In the genomic region with DNA sequence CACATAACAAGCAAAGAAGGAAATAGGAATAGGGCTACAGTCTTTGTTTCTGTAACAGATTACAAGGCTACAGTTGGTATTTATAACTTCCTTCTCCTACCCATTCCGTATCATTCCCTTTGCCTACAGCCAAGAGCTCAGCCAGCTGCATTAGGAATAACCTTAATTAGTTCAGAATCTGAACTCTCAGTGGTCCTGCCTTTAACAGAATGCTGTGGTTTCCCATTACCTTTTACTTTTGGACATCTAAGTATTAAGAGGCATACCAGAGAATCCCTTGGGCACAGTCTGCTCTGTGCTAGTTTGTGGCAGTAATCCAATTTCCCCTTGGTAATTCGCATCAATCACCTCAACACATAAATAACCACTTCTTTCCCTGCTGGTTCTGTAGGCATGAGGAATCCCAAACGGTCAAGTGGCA, we compare ENCODE assay signal across 17 cellular contexts. TPM values are rescaled to one million over a fixed set of nuclear protein-coding genes. Genes with fewer than 3 reads are reported as not detected.
DNase-seq lines count a peak whose midpoint lies in the region; FAIRE-seq and TF ChIP-seq lines count a peak whose summit lies in the region.
"Had no signal": no experiment of that assay in that cellular context is flagged by ENCODE, and none has a peak within 500 bp of the region (broad histone marks: within the 10 kb centered on the region; RNA-seq: fewer than 3 reads in every experiment).

No MANE protein-coding gene starts in this region.

- TF ChIP-seq POLR2A in GM12892 (IDR thresholded peaks at IDR 0.05; ENCODE audit: low read depth, low read length) (no peak), Peyer's patch (IDR thresholded peaks at IDR 0.05) (no peak)

- H3K9me3 ChIP-seq in SJCRH30 (replicated peaks) (no peaks in the 10 kb centered on the region), Peyer's patch (no peaks in the 10 kb centered on the region), small intestine (ENCODE audit: control insufficient read depth, low read depth) (no peaks in the 10 kb centered on the region)

- H3K36me3 ChIP-seq in SJCRH30 (peaks cover 7% of the 10 kb centered on the region), Peyer's patch (peaks cover 0 to 6% (median 0%) of the 10 kb centered on the region in 3 donors), small intestine (ENCODE audit: control insufficient read depth in 2 of 2, insufficient read depth in 2 of 2, low read length in 2 of 2) (peaks cover 0 to 3% of the 10 kb centered on the region in 2 donors)

- H3K27me3 ChIP-seq in SJCRH30 (no peaks in the 10 kb centered on the region), Peyer's patch (no peaks in the 10 kb centered on the region), small intestine (ENCODE audit: control insufficient read depth in 2 of 2, insufficient read depth in 2 of 2, low read length in 2 of 2) (no peaks in the 10 kb centered on the region)
- H3K27me3 ChIP-seq: hepatocyte had no signal

- no peak for TF ChIP-seq CTCF in fibroblast of mammary gland (conservative IDR thresholded peaks at IDR 0.05; ENCODE audit: control insufficient read depth, insufficient read depth, low read depth, low read length)
- TF ChIP-seq CTCF in Peyer's patch (IDR thresholded peaks at IDR 0.05) = no peak

- no peak for DNase-seq in GM12892 (ENCODE audit: insufficient read length)
- DNase-seq in SJCRH30 = peak; percentile 4 to 27
- peak; percentile 47 for DNase-seq in fibroblast of mammary gland (ENCODE audit: low read depth)
- peak; percentile 56 for DNase-seq in skeletal muscle cell (ENCODE audit: low read depth)
- no peak for DNase-seq in Peyer's patch
- no peak for DNase-seq in ecto neural progenitor cell (ENCODE audit: low spot score)
- DNase-seq in NOMO-1 (lab: John Stamatoyannopoulos, UW; ENCODE audit: unreplicated experiment in 2 of 2) = no peak
- no peak for DNase-seq in small intestine
- DNase-seq: activated CD4-positive, alpha-beta T cell treated with anti-CD3 and anti-CD28 coated beads, Interleukin-2, amount 50 U/mL, for 48 hours; activated naive CD4-positive, alpha-beta T cell treated with anti-CD3 and anti-CD28 coated beads, Interleukin-2, amount 10 ng/mL, durations not matched to agents 7 days and 5 days; effector CD8-positive, alpha-beta T cell; mammary epithelial cell; NCI-H187 treated with DMSO at 0.1 percent for 48 hours; OCI-M1; T-helper 2 cell had no signal

- H3K4me3 ChIP-seq in SJCRH30 (no peak overlapping the region), fibroblast of mammary gland (ENCODE audit: control insufficient read depth, low read depth, low read length) (no peak overlapping the region), skeletal muscle cell (ENCODE audit: low read depth, low read length) (no peak overlapping the region), Peyer's patch (no peak overlapping the region), small intestine (ENCODE audit: low read depth in 1 of 2, low read length in 2 of 2) (no peak overlapping the region)
- H3K4me3 ChIP-seq: GM12878, hepatocyte had no signal

- no peak overlapping the region for H3K27ac ChIP-seq in SJCRH30
- no peak overlapping the region for H3K27ac ChIP-seq in Peyer's patch
- no peak overlapping the region for H3K27ac ChIP-seq in small intestine (ENCODE audit: low read depth in 1 of 2, low read length in 1 of 2)
- H3K27ac ChIP-seq: hepatocyte had no signal

- FAIRE-seq in GM12892 (lab: Jason Lieb, UNC) (peak; percentile 17), small intestine (lab: Jason Lieb, UNC) (no peak)
- FAIRE-seq: GM12878 had no signal

- 38 to 46% (median 41%) methylated on average over 3 of the region's 3 CpGs for WGBS in small intestine, 3 donors

- H3K4me1 ChIP-seq in SJCRH30 = no peaks in the 10 kb centered on the region
- H3K4me1 ChIP-seq in Peyer's patch = peaks cover 0 to 4% (median 0%) of the 10 kb centered on the region in 4 donors
- H3K4me1 ChIP-seq in small intestine (ENCODE audit: control insufficient read depth in 2 of 2, insufficient read depth in 1 of 2, low read depth in 1 of 2, low read length in 1 of 2) = no peaks in the 10 kb centered on the region

RNA-seq across cellular contexts. Expression of a gene that starts 44.2 kb away (rescaled TPM):
- polyA plus RNA-seq in GM12892 (2012; ENCODE audit: missing spikeins) = 0.68 TPM
- total RNA-seq in SJCRH30 (2014; rRNA removed; shearing (Covaris generic)) = not detected in 2 replicates
- total RNA-seq in Peyer's patch = not detected
- polyA plus RNA-seq in small intestine = not detected
- total RNA-seq: hepatocyte, mammary epithelial cell had no signal
- polyA plus RNA-seq: mammary epithelial cell had no signal

Comparison
In these comparisons a context has a peak if more than half of its experiments do, and no peak if none do; other contexts are left out.
1. DNase-seq: peak in SJCRH30 (2 of 2), fibroblast of mammary gland (single experiment) and skeletal muscle cell (single experiment); none in GM12892 (single experiment), Peyer's patch (0 of 3), ecto neural progenitor cell (single experiment), NOMO-1 (0 of 2) and small intestine (single experiment).